In the genomic region with DNA sequence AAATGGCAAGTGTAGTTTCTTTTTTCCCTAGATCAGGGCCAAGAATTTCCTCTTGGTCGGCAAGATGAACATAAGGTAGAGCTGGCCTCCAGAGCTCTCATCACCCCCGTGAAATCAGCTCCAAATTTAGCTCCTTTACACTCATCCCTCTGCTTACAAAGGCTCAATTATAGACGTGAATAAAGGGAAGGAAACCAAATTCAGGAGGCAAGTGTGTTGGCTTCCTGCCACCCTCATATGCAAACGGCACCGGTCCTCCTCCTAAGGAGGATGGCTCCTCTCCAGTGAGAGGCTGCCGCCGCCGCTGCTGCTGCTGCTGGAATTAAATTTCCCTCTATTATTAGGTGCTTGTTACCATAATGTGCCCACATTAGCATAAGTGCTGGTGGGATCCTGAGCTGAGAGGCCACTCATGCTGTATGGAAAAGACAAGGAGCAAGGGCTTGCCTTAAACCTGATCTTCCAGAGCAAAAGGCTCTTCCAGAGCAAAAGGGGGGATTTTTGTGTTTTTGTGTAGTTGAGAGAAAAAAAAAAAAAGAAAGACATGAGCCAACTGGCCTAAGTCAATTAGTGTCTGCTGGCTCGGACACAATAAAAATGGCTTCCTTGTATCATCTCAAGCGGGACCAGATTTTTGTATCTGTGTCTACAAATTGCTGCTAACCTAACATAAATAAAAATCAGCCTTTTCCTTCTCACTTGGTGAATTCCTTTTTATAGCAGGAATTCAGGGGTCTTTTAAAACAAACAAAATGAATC, we compare ENCODE assay signal across 8 cellular contexts.
DNase-seq lines count a peak whose midpoint lies in the region; ATAC-seq and TF ChIP-seq lines count a peak whose summit lies in the region.

No MANE protein-coding gene starts in this region.

- no peak for TF ChIP-seq CTCF in choroid plexus epithelial cell (conservative IDR thresholded peaks at IDR 0.05; ENCODE audit: low read depth, low read length)

- peak; percentile 44 for DNase-seq in DMS153 treated with DMSO at 0.1 percent for 48 hours (lab: John Stamatoyannopoulos, UW; ENCODE audit: unreplicated experiment)
- DNase-seq in DMS153 (lab: John Stamatoyannopoulos, UW), result no peak
- peak; percentile 75 for DNase-seq in NCI-H2171 (lab: John Stamatoyannopoulos, UW)
- peak; percentile 34 for DNase-seq in choroid plexus epithelial cell (ENCODE audit: low read depth)
- peak; percentile 64 for DNase-seq in pons (ENCODE audit: low spot score)
- no peak for DNase-seq in HuH-7 (ENCODE audit: low spot score)
- no peak for DNase-seq in hepatic stellate cell (ENCODE audit: low spot score)

- ATAC-seq in HG03135 (IDR thresholded peaks at IDR 0.05; ENCODE audit: unreplicated experiment), result no peak

- no peak overlapping the region for H3K4me3 ChIP-seq in choroid plexus epithelial cell (ENCODE audit: low read depth, low read length)

Comparison
In these comparisons a context has a peak if more than half of its experiments do, and no peak if none do; other contexts are left out.
1. DNase-seq: peak in DMS153 treated with DMSO at 0.1 percent for 48 hours (single experiment), NCI-H2171 (single experiment), choroid plexus epithelial cell (single experiment) and pons (single experiment); none in DMS153 (single experiment), HuH-7 (single experiment) and hepatic stellate cell (single experiment).